ENCODE assay signal across 15 cellular contexts in the genomic region with DNA sequence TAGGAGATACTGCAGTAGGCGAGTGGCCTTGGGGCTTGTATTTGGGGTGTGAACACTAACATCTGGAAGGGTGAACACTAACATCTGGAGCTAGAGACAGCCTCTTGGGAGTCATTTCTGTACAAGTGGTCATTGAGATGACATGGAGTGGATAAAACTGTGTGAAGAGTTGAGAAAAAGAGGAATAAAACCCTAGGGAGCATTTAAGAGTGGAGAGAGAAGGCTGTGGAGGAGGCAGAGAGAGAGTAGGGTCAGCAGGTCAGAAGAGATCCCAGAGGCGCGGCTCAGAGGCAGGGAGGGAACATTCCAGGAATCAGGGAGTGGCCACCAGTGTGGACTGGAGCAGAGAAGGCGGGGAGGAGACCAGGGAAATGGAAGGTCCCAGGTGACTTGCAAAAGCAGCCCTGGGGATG. TPM values are rescaled to one million over a fixed set of nuclear protein-coding genes. Genes with fewer than 3 reads are reported as not detected.
A peak's percentile ranks its signal among the peaks of the same experiment; 100 is the strongest.
DNase-seq lines count a peak whose midpoint lies in the region; ATAC-seq and TF ChIP-seq lines count a peak whose summit lies in the region.
"Had no signal": no experiment of that assay in that cellular context is flagged by ENCODE, and none has a peak within 500 bp of the region (broad histone marks: within the 10 kb centered on the region; RNA-seq: fewer than 3 reads in every experiment).

No MANE protein-coding gene starts in this region.

- peak; percentile 56 for DNase-seq in GM03348 (ENCODE audit: low spot score)
- peak; percentile 28 to 40 for DNase-seq in NCI-H187 (lab: John Stamatoyannopoulos, UW)
- DNase-seq in fibroblast of villous mesenchyme (ENCODE audit: low read depth) = peak; percentile 51
- DNase-seq in posterior vena cava (ENCODE audit: low spot score) = peak; percentile 60
- no peak for DNase-seq in GF-D8 (lab: John Stamatoyannopoulos, UW)
- DNase-seq in HUDEP-2 (lab: John Stamatoyannopoulos, UW; ENCODE audit: unreplicated experiment in 76 of 76) = no peak
- DNase-seq in activated gamma-delta T cell (lab: John Stamatoyannopoulos, UW) = no peak
- DNase-seq: activated CD8-positive, alpha-beta T cell treated with anti-CD3 and anti-CD28 coated beads, Interleukin-2, amount 10 ng/mL, durations not matched to agents 7 days and 5 days; gastrocnemius medialis; GDM1; NCI-H1092 treated with DMSO at 0.1 percent for 48 hours; NCI-H446 treated with DMSO at 0.1 percent for 48 hours; stomach had no signal

- H3K4me3 ChIP-seq in fibroblast of villous mesenchyme (ENCODE audit: low read depth, low read length) = no peak overlapping the region
- H3K4me3 ChIP-seq: gastrocnemius medialis, stomach had no signal

- no peak for TF ChIP-seq CTCF in fibroblast of villous mesenchyme (IDR thresholded peaks at IDR 0.05; ENCODE audit: insufficient read depth, low read depth, low read length)

- intact Hi-C loops in posterior vena cava (cut with DNase I) = no loop called here

- ATAC-seq in GM19324 (IDR thresholded peaks at IDR 0.05; ENCODE audit: low FRiP score, unreplicated experiment) = no peak
- ATAC-seq: activated CD8-positive, alpha-beta T cell treated with anti-CD3 and anti-CD28 coated beads, Interleukin-2, amount 10 ng/mL, durations not matched to agents 7 days and 5 days had no signal

RNA-seq across cellular contexts. Expression of a gene that starts 31.7 kb away (rescaled TPM):
- total RNA-seq in fibroblast of villous mesenchyme (1.3 and 2.3 TPM in 2 replicates), posterior vena cava (1 to 10 TPM; 1.2 to 1.4 TPM)
- total RNA-seq: activated CD8-positive, alpha-beta T cell treated with anti-CD3 and anti-CD28 coated beads, Interleukin-2, amount 10 ng/mL, durations not matched to agents 7 days and 5 days; HT1080 had no signal

Comparison
In these comparisons a context has a peak if more than half of its experiments do, and no peak if none do; other contexts are left out.
1. DNase-seq: peak in GM03348 (single experiment), NCI-H187 (2 of 2), fibroblast of villous mesenchyme (single experiment) and posterior vena cava (single experiment); none in GF-D8 (single experiment), HUDEP-2 (0 of 76) and activated gamma-delta T cell (single experiment).